7 cellular contexts compared by ENCODE assay signal in the genomic region with DNA sequence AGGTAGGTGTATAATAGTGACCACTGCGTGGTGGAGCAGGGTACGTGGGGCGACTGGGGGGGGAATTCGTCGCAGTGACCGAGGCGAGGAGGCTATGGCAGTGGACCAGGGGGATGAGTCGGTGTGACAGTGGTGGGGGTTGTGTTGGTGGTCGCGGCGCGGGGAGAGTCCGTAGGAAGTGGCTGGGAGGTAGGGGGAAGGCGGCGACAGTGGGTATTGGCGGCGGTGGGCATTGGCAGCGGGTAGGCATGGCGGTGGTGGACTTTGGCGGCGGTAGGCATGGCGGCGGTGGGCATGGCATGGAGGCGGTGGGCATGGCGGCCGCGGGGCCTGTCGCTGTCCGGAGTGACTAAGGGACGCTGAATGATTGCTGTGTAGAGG. TPM values are rescaled to one million over a fixed set of nuclear protein-coding genes. Genes with fewer than 3 reads are reported as not detected.
DNase-seq lines count a peak whose midpoint lies in the region; ATAC-seq, FAIRE-seq and TF ChIP-seq lines count a peak whose summit lies in the region.

No MANE protein-coding gene starts in this region.

- H3K27ac Mint-ChIP-seq in activated T-cell treated with anti-CD3 and anti-CD28 coated beads, Interleukin-2, amount 50 U/mL, for 24 hours: peak overlapping the region; percentile 93

- H3K36me3 ChIP-seq in KMS-11 (ENCODE audit: insufficient read depth): no peaks in the 10 kb centered on the region
- no peaks in the 10 kb centered on the region for H3K36me3 ChIP-seq in pancreas

- H3K9ac ChIP-seq in KMS-11: peak overlapping the region; percentile 46; the same call in 1 of the 2 replicates

- peaks cover 19% of the 10 kb centered on the region for H3K4me1 Mint-ChIP-seq in activated T-cell treated with anti-CD3 and anti-CD28 coated beads, Interleukin-2, amount 50 U/mL, for 24 hours (ENCODE audit: low read depth)

- intact Hi-C loops in pancreas (cut with DNase I): no loop called here

- peaks cover 36% of the 10 kb centered on the region for H3K36me3 Mint-ChIP-seq in activated T-cell treated with anti-CD3 and anti-CD28 coated beads, Interleukin-2, amount 50 U/mL, for 24 hours (ENCODE audit: low read depth)

- TF ChIP-seq CTCF in KMS-11 (conservative IDR thresholded peaks at IDR 0.05; ENCODE audit: low read depth, low read length) (no peak), fibroblast of mammary gland (conservative IDR thresholded peaks at IDR 0.05; ENCODE audit: control insufficient read depth, insufficient read depth, low read depth, low read length) (no peak), pancreas (IDR thresholded peaks at IDR 0.05) (no peak)

- H3K4me3 Mint-ChIP-seq in activated T-cell treated with anti-CD3 and anti-CD28 coated beads, Interleukin-2, amount 50 U/mL, for 24 hours: peak overlapping the region; percentile 88

- H3K4me1 ChIP-seq in KMS-11 (ENCODE audit: low read depth, poor library complexity, severe bottlenecking) (no peaks in the 10 kb centered on the region), pancreas (no peaks in the 10 kb centered on the region)

- no peak for FAIRE-seq in pancreas (lab: Jason Lieb, UNC)

- 44 to 47% methylated on average over 29 to 30 of the region's 30 CpGs for WGBS in pancreas, 2 donors

- H3K27me3 Mint-ChIP-seq in activated T-cell treated with anti-CD3 and anti-CD28 coated beads, Interleukin-2, amount 50 U/mL, for 24 hours: no peaks in the 10 kb centered on the region

- H3K27me3 ChIP-seq in KMS-11 (ENCODE audit: insufficient read depth, low read depth) (no peaks in the 10 kb centered on the region), pancreas (no peaks in the 10 kb centered on the region)

- H3K4me3 ChIP-seq in KMS-11 (IDR thresholded peaks at IDR 0.05; ENCODE audit: insufficient read depth, low read depth, low read length): no peak overlapping the region
- H3K4me3 ChIP-seq in fibroblast of mammary gland (ENCODE audit: control insufficient read depth, low read depth, low read length): peak overlapping the region; percentile 75
- H3K4me3 ChIP-seq in pancreas: peak overlapping the region; percentile 35 to 56 (median 48)

- no peaks in the 10 kb centered on the region for H3K9me3 ChIP-seq in pancreas

- H4K20me1 ChIP-seq in KMS-11 (ENCODE audit: insufficient read depth): no peaks in the 10 kb centered on the region

- peaks cover 32% of the 10 kb centered on the region; the same call in 1 of the 2 replicates for H3K79me2 ChIP-seq in KMS-11 (ENCODE audit: insufficient read depth, low read depth)

- H3K27ac ChIP-seq in KMS-11: no peak overlapping the region; the same call in 1 of the 2 replicates
- H3K27ac ChIP-seq in pancreas: peak overlapping the region; percentile 74 to 90 (median 84)

- peak; percentile 50 for DNase-seq in activated T-cell treated with anti-CD3 and anti-CD28 coated beads, Interleukin-2, amount 50 U/mL, for 24 hours
- DNase-seq in fibroblast of mammary gland (ENCODE audit: low read depth): no peak
- peak in 5 of 6 donors; percentile 12 to 61 (median 30) for DNase-seq in pancreas

- ATAC-seq in pancreas (peak; percentile 27 to 49 (median 34)), GM21423 (IDR thresholded peaks at IDR 0.05; ENCODE audit: unreplicated experiment) (no peak), GM19395 (IDR thresholded peaks at IDR 0.05; ENCODE audit: unreplicated experiment) (no peak), HG03108 (IDR thresholded peaks at IDR 0.05; ENCODE audit: unreplicated experiment) (no peak)

- H3K9me3 Mint-ChIP-seq in activated T-cell treated with anti-CD3 and anti-CD28 coated beads, Interleukin-2, amount 50 U/mL, for 24 hours: peaks cover 4% of the 10 kb centered on the region

- H2AFZ ChIP-seq in KMS-11 (ENCODE audit: low read depth): no peak overlapping the region; the same call in 1 of the 2 replicates

- H3K4me2 ChIP-seq in KMS-11: no peak overlapping the region

RNA-seq across cellular contexts. Expression of gene SNRPN, which starts 0.8 kb away (rescaled TPM):
- total RNA-seq in pancreas: 10 to 100 TPM; 40.6 to 57.5 (median 45.6) TPM
- polyA plus RNA-seq in pancreas: 100 to 1,000 TPM in 1 of 2 donors, 10 to 100 TPM in 1; 67.5 to 174 TPM

RNA-seq across cellular contexts. Expression of gene SNURF, which starts 0.8 kb away (rescaled TPM):
- total RNA-seq in pancreas: 10 to 100 TPM in 5 of 6 donors, 1 to 10 TPM in 1; 7.1 to 18.5 (median 12.5) TPM
- 1 to 10 TPM; 4.6 to 8.6 TPM for polyA plus RNA-seq in pancreas

Comparison
In these comparisons a context has a peak if more than half of its experiments do, and no peak if none do; other contexts are left out.
1. ATAC-seq: peak in pancreas (4 of 4); none in GM21423 (single experiment), GM19395 (single experiment) and HG03108 (single experiment).